In the genomic region with DNA sequence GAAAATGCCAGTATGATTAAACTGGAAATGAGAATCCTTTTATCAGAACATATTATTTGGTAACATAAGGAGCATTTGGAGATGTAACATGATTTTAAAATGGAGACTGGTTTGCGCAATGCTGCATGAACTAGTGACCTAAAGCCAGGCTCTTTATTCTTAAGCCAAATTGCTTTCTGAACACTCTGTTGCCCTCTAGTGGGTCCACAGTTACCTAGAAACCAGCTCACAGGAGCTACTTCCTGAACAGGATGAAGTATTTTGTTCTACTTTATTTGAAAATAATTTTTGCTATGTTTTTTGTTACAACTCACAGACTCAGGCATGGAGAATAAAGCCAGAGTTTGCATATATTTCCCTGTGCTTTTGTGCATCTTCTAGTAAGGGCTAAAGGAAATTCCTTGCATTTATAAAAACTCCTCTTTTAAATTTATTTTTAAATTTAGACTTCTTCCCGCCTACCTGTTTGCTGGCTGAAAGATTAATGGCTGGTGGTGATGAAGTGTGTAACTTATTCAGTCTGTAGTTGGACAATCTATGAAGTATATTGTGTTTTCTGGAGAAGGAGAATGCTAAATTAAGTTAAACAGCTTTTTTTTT, we compare ENCODE assay signal across 9 cellular contexts.
A peak's percentile ranks its signal among the peaks of the same experiment; 100 is the strongest.
DNase-seq lines count a peak whose midpoint lies in the region; ATAC-seq, FAIRE-seq and TF ChIP-seq lines count a peak whose summit lies in the region.
"Had no signal": no experiment of that assay in that cellular context is flagged by ENCODE, and none has a peak within 500 bp of the region (broad histone marks: within the 10 kb centered on the region; RNA-seq: fewer than 3 reads in every experiment).

No MANE protein-coding gene starts in this region.

- no peaks in the 10 kb centered on the region for H4K20me1 ChIP-seq in KMS-11 (ENCODE audit: insufficient read depth)

- no peak overlapping the region for H2AFZ ChIP-seq in KMS-11 (ENCODE audit: low read depth)

- no peak overlapping the region for H3K4me2 ChIP-seq in KMS-11

- TF ChIP-seq POLR2A in GM12891 (IDR thresholded peaks at IDR 0.05; ENCODE audit: low read depth, low read length), result no peak

- peak; percentile 39 for DNase-seq in BJ (ENCODE audit: low read depth)
- DNase-seq in OCI-M1 (lab: John Stamatoyannopoulos, UW), result peak; percentile 96
- peak; percentile 34 for DNase-seq in cerebellar cortex (ENCODE audit: low spot score)
- peak; percentile 82 for DNase-seq in kidney tubule cell (ENCODE audit: low spot score)
- peak in 1 of 2 donors; percentile 43 for DNase-seq in tibial artery
- no peak for DNase-seq in GM12891 (ENCODE audit: insufficient read length, low spot score)
- DNase-seq: naive B cell had no signal

- H3K4me1 ChIP-seq in KMS-11 (ENCODE audit: low read depth, poor library complexity, severe bottlenecking) (no peaks in the 10 kb centered on the region), tibial artery (peaks cover 0 to 27% (median 0%) of the 10 kb centered on the region in 4 donors)

- peak; percentile 45 for ATAC-seq in GM18858 (IDR thresholded peaks at IDR 0.05; ENCODE audit: unreplicated experiment)

- H3K27me3 ChIP-seq in BJ (ENCODE audit: control insufficient read depth, insufficient read depth, low read length) (no peaks in the 10 kb centered on the region), KMS-11 (ENCODE audit: insufficient read depth, low read depth) (no peaks in the 10 kb centered on the region), tibial artery (no peaks in the 10 kb centered on the region)

- H3K27ac ChIP-seq in KMS-11 (no peak overlapping the region), tibial artery (no peak overlapping the region)

- no peak overlapping the region for H3K4me3 ChIP-seq in BJ (ENCODE audit: low read depth, low read length)
- no peak overlapping the region for H3K4me3 ChIP-seq in KMS-11 (IDR thresholded peaks at IDR 0.05; ENCODE audit: insufficient read depth, low read depth, low read length)
- H3K4me3 ChIP-seq in tibial artery, result no peak overlapping the region

- no peak for FAIRE-seq in GM12891 (lab: Jason Lieb, UNC)

- TF ChIP-seq CTCF in BJ (IDR thresholded peaks at IDR 0.05; ENCODE audit: insufficient read depth, low read depth, low read length) (peak; percentile 80), KMS-11 (conservative IDR thresholded peaks at IDR 0.05; ENCODE audit: low read depth, low read length) (peak; percentile 68), tibial artery (IDR thresholded peaks at IDR 0.05) (peak; percentile 69 to 72)

- POLR2A ChIA-PET in BJ (lab: Charles Lee), result no interaction called here

- no peaks in the 10 kb centered on the region for H3K79me2 ChIP-seq in KMS-11 (ENCODE audit: insufficient read depth, low read depth)

- no peaks in the 10 kb centered on the region for H3K9me3 ChIP-seq in tibial artery

- no peak overlapping the region for H3K9ac ChIP-seq in KMS-11

- CTCF ChIA-PET in BJ (lab: Yijun Ruan, JAX), result interaction anchor here (0.6 to 1.8 kb wide), 15 partner anchors 8 to 984 kb away, joined by 3 to 13 read pairs (median 3); no protein-coding TSS in a partner anchor

- intact Hi-C loops in tibial artery (cut with DNase I; ENCODE audit: low total_unique reads), result loop anchor here (5.0 kb wide), 1 partner anchor 365 kb away; no protein-coding TSS in a partner anchor

- H3K36me3 ChIP-seq in BJ (ENCODE audit: control insufficient read depth, insufficient read depth, low read length) (no peaks in the 10 kb centered on the region), KMS-11 (ENCODE audit: insufficient read depth) (no peaks in the 10 kb centered on the region), tibial artery (no peaks in the 10 kb centered on the region)

TF ChIP-seq in GM12891, 5 proteins besides CTCF, POLR2A, EP300 and RAD21:
- TF ChIP-seq POLR2AphosphoS5 (IDR thresholded peaks at IDR 0.05; ENCODE audit: low read depth, low read length) (no peak), TAF1 (IDR thresholded peaks at IDR 0.05; ENCODE audit: low read depth, low read length) (no peak), POU2F2 (IDR thresholded peaks at IDR 0.05; ENCODE audit: low read depth, low read length) (no peak), PAX5 (IDR thresholded peaks at IDR 0.05; ENCODE audit: insufficient read depth, low read length, severe bottlenecking) (no peak), SPI1 (IDR thresholded peaks at IDR 0.05; ENCODE audit: low read depth, low read length) (no peak)
